In genomic region chr1:206479164-206480125, GRCh38 we compare ENCODE assay signal across 8 cellular contexts. TPM values are rescaled to one million over a fixed set of nuclear protein-coding genes. Genes with fewer than 3 reads are reported as not detected.
A peak's percentile ranks its signal among the peaks of the same experiment; 100 is the strongest.
DNase-seq lines count a peak whose midpoint lies in the region; ATAC-seq, FAIRE-seq and TF ChIP-seq lines count a peak whose summit lies in the region.

No MANE protein-coding gene starts in this region.

- no peaks in the 10 kb centered on the region for H3K9me3 ChIP-seq in RWPE2 (ENCODE audit: severe bottlenecking)

- H3K4me3 ChIP-seq in RWPE2 (ENCODE audit: severe bottlenecking), result no peak overlapping the region
- H3K4me3 ChIP-seq in fibroblast of the aortic adventitia (ENCODE audit: low read depth, low read length), result no peak overlapping the region

- peak; percentile 84 for TF ChIP-seq CTCF in RWPE2 (IDR thresholded peaks at IDR 0.05; ENCODE audit: poor library complexity, severe bottlenecking)
- peak; percentile 79 for TF ChIP-seq CTCF in fibroblast of the aortic adventitia (IDR thresholded peaks at IDR 0.05; ENCODE audit: insufficient read depth, low read length)
- TF ChIP-seq CTCF in omental fat pad (IDR thresholded peaks at IDR 0.05), result peak in 1 of 3 donors; percentile 38

- H3K4me1 ChIP-seq in RWPE2 (ENCODE audit: insufficient read depth, poor library complexity, severe bottlenecking), result peaks cover 3% of the 10 kb centered on the region

- ATAC-seq in RWPE2 (ENCODE audit: low read depth), result peak; percentile 60; the same call in 2 of the 3 replicates
- peak; percentile 29 for ATAC-seq in omental fat pad (ENCODE audit: low FRiP score)

- FAIRE-seq in urothelium cell line (lab: Jason Lieb, UNC), result no peak

- H3K27ac ChIP-seq in RWPE2 (ENCODE audit: poor library complexity, severe bottlenecking), result no peak overlapping the region

- DNase-seq in Daoy (ENCODE audit: low read depth) (peak; percentile 84), LoVo (ENCODE audit: low spot score) (peak; percentile 60), RWPE2 (ENCODE audit: low spot score) (no peak), fibroblast of the aortic adventitia (ENCODE audit: low read depth) (peak; percentile 87), omental fat pad (ENCODE audit: low spot score) (peak; percentile 70), urothelium cell line (ENCODE audit: low spot score) (peak; percentile 81), putamen (ENCODE audit: low spot score) (no peak)
- peak; percentile 27 to 35 for DNase-seq in activated T-helper 1 cell treated with anti-CD3 and anti-CD28 coated beads, Interleukin-2, amount 50 U/mL, for 16 hours (ENCODE audit: low read depth in 1 of 2, low spot score in 1 of 2)

- H3K27me3 ChIP-seq in RWPE2 (ENCODE audit: insufficient read depth, poor library complexity, severe bottlenecking), result no peaks in the 10 kb centered on the region

- H3K36me3 ChIP-seq in RWPE2 (ENCODE audit: low read depth), result no peaks in the 10 kb centered on the region

RNA-seq across cellular contexts. Expression of gene IKBKE, which starts 9.2 kb away (rescaled TPM):
- 12.2 and 14.7 TPM in 2 replicates for total RNA-seq in Daoy (2014; rRNA removed; shearing (Covaris generic))
- 11.5 and 67.9 TPM in 2 replicates for total RNA-seq in fibroblast of the aortic adventitia (ENCODE audit: low replicate concordance)
- 1 to 10 TPM; 4.3 to 8.2 (median 5.6) TPM for total RNA-seq in omental fat pad

RNA-seq across cellular contexts. Expression of gene RASSF5, which starts 27.9 kb away (rescaled TPM):
- 0.69 and 1.5 TPM in 2 replicates for total RNA-seq in Daoy (2014; rRNA removed; shearing (Covaris generic))
- total RNA-seq in fibroblast of the aortic adventitia (ENCODE audit: low replicate concordance) (4.1 and 6.6 TPM in 2 replicates), omental fat pad (10 to 100 TPM in 3 of 4 donors, 1 to 10 TPM in 1; 9.7 to 16.1 (median 10.8) TPM)

Comparison
In these comparisons a context has a peak if more than half of its experiments do, and no peak if none do; other contexts are left out.
1. DNase-seq: peak in Daoy (single experiment), LoVo (single experiment), activated T-helper 1 cell treated with anti-CD3 and anti-CD28 coated beads, Interleukin-2, amount 50 U/mL, for 16 hours (2 of 2), fibroblast of the aortic adventitia (single experiment), omental fat pad (single experiment) and urothelium cell line (single experiment); none in RWPE2 (single experiment) and putamen (single experiment).